Comparison of ENCODE assay signal across 13 cellular contexts in genomic region chr7:95886501-95887090, GRCh38.
DNase-seq lines count a peak whose midpoint lies in the region; ATAC-seq and TF ChIP-seq lines count a peak whose summit lies in the region.
"Had no signal": no experiment of that assay in that cellular context is flagged by ENCODE, and none has a peak within 500 bp of the region (broad histone marks: within the 10 kb centered on the region; RNA-seq: fewer than 3 reads in every experiment).

No MANE protein-coding gene starts in this region.

- H3K4me1 ChIP-seq in upper lobe of right lung (no peaks in the 10 kb centered on the region), spleen (no peaks in the 10 kb centered on the region)
- H3K4me1 ChIP-seq: upper lobe of left lung had no signal

- H3K4me3 ChIP-seq in upper lobe of right lung (no peak overlapping the region), spleen (no peak overlapping the region)
- H3K4me3 ChIP-seq: upper lobe of left lung had no signal

- no peak overlapping the region for H3K4me3 Mint-ChIP-seq in activated naive CD4-positive, alpha-beta T cell treated with anti-CD3 and anti-CD28 coated beads, Interleukin-2, amount 50 U/mL, for 24 hours
- no peak overlapping the region for H3K4me3 Mint-ChIP-seq in stimulated activated effector memory CD8-positive, alpha-beta T cell treated with anti-CD3 and anti-CD28 coated beads, Interleukin-12 subunit alpha, Interleukin-12 subunit beta, amount 100 ng/mL, for 72 hours
- H3K4me3 Mint-ChIP-seq: activated T-helper 17 cell treated with anti-CD3 and anti-CD28 coated beads, Interleukin-2, amount 50 U/mL, for 72 hours; HFFc6 had no signal

- H3K9me3 ChIP-seq in upper lobe of right lung (no peaks in the 10 kb centered on the region), spleen (no peaks in the 10 kb centered on the region)
- H3K9me3 ChIP-seq: upper lobe of left lung had no signal

- peak; percentile 44 for ATAC-seq in upper lobe of right lung
- no peak for ATAC-seq in stimulated activated effector memory CD8-positive, alpha-beta T cell treated with anti-CD3 and anti-CD28 coated beads, Interleukin-12 subunit alpha, Interleukin-12 subunit beta, amount 100 ng/mL, for 72 hours
- ATAC-seq: activated T-helper 17 cell treated with anti-CD3 and anti-CD28 coated beads, Interleukin-2, amount 50 U/mL, for 72 hours had no signal

- no peak for TF ChIP-seq POLR2A in spleen (IDR thresholded peaks at IDR 0.05)

- H3K36me3 Mint-ChIP-seq in activated naive CD4-positive, alpha-beta T cell treated with anti-CD3 and anti-CD28 coated beads, Interleukin-2, amount 50 U/mL, for 24 hours, result no peaks in the 10 kb centered on the region
- no peaks in the 10 kb centered on the region for H3K36me3 Mint-ChIP-seq in stimulated activated effector memory CD8-positive, alpha-beta T cell treated with anti-CD3 and anti-CD28 coated beads, Interleukin-12 subunit alpha, Interleukin-12 subunit beta, amount 100 ng/mL, for 72 hours

- no peak for DNase-seq in activated naive CD4-positive, alpha-beta T cell treated with anti-CD3 and anti-CD28 coated beads, Interleukin-2, amount 50 U/mL, for 16 hours
- DNase-seq in NCI-H774 (lab: John Stamatoyannopoulos, UW) (peak; percentile 57), epithelial cell of prostate (ENCODE audit: low read depth, low spot score) (peak; percentile 12), upper lobe of right lung (no peak), spleen (no peak)
- DNase-seq in stimulated activated naive CD4-positive, alpha-beta T cell treated with Interleukin-2 at 50 U/mL for 16 hours (lab: John Stamatoyannopoulos, UW), result no peak
- no peak for DNase-seq in stimulated activated effector memory CD8-positive, alpha-beta T cell treated with anti-CD3 and anti-CD28 coated beads, Interleukin-12 subunit alpha, Interleukin-12 subunit beta, amount 100 ng/mL, for 72 hours (ENCODE audit: low spot score in 2 of 2)
- DNase-seq: HFFc6; stimulated activated CD4-positive, alpha-beta T cell treated with anti-CD3 and anti-CD28 coated beads, Interleukin-2, amount 100 ng/mL, for 24 hours; SW 1271; upper lobe of left lung had no signal

- 23 to 34% (median 25%) methylated on average over 4 of the region's 4 CpGs for WGBS in spleen, 5 donors

- no peaks in the 10 kb centered on the region for H3K4me1 Mint-ChIP-seq in activated naive CD4-positive, alpha-beta T cell treated with anti-CD3 and anti-CD28 coated beads, Interleukin-2, amount 50 U/mL, for 24 hours
- H3K4me1 Mint-ChIP-seq in stimulated activated effector memory CD8-positive, alpha-beta T cell treated with anti-CD3 and anti-CD28 coated beads, Interleukin-12 subunit alpha, Interleukin-12 subunit beta, amount 100 ng/mL, for 72 hours, result no peaks in the 10 kb centered on the region
- H3K4me1 Mint-ChIP-seq: activated T-helper 17 cell treated with anti-CD3 and anti-CD28 coated beads, Interleukin-2, amount 50 U/mL, for 72 hours had no signal

- peak overlapping the region; percentile 24 for H3K27ac Mint-ChIP-seq in activated naive CD4-positive, alpha-beta T cell treated with anti-CD3 and anti-CD28 coated beads, Interleukin-2, amount 50 U/mL, for 24 hours
- no peak overlapping the region for H3K27ac Mint-ChIP-seq in stimulated activated effector memory CD8-positive, alpha-beta T cell treated with anti-CD3 and anti-CD28 coated beads, Interleukin-12 subunit alpha, Interleukin-12 subunit beta, amount 100 ng/mL, for 72 hours
- H3K27ac Mint-ChIP-seq: activated T-helper 17 cell treated with anti-CD3 and anti-CD28 coated beads, Interleukin-2, amount 50 U/mL, for 72 hours; HFFc6 had no signal

- no peak overlapping the region for H3K27ac ChIP-seq in epithelial cell of prostate
- no peak overlapping the region for H3K27ac ChIP-seq in upper lobe of right lung
- no peak overlapping the region for H3K27ac ChIP-seq in spleen
- H3K27ac ChIP-seq: upper lobe of left lung had no signal

- peaks cover 7% of the 10 kb centered on the region for H3K27me3 Mint-ChIP-seq in activated naive CD4-positive, alpha-beta T cell treated with anti-CD3 and anti-CD28 coated beads, Interleukin-2, amount 50 U/mL, for 24 hours

- no peak for TF ChIP-seq CTCF in upper lobe of right lung (IDR thresholded peaks at IDR 0.05)
- TF ChIP-seq CTCF in spleen (IDR thresholded peaks at IDR 0.05 in 8 of 11, conservative IDR thresholded peaks at IDR 0.05 in 3 of 11), result no peak

- H3K27me3 ChIP-seq in upper lobe of right lung, result no peaks in the 10 kb centered on the region
- no peaks in the 10 kb centered on the region for H3K27me3 ChIP-seq in spleen (replicated peaks in 1 of 7)
- H3K27me3 ChIP-seq: upper lobe of left lung had no signal

- intact Hi-C loops in upper lobe of right lung (cut with DNase I) (no loop called here), spleen (cut with DNase I; ENCODE audit: low total_unique reads) (no loop called here)

- H3K36me3 ChIP-seq in upper lobe of right lung, result no peaks in the 10 kb centered on the region
- H3K36me3 ChIP-seq in spleen, result no peaks in the 10 kb centered on the region
- H3K36me3 ChIP-seq: upper lobe of left lung had no signal

- H3K9me3 Mint-ChIP-seq in activated naive CD4-positive, alpha-beta T cell treated with anti-CD3 and anti-CD28 coated beads, Interleukin-2, amount 50 U/mL, for 24 hours, result peaks cover 4% of the 10 kb centered on the region
- no peaks in the 10 kb centered on the region for H3K9me3 Mint-ChIP-seq in stimulated activated effector memory CD8-positive, alpha-beta T cell treated with anti-CD3 and anti-CD28 coated beads, Interleukin-12 subunit alpha, Interleukin-12 subunit beta, amount 100 ng/mL, for 72 hours
- H3K9me3 Mint-ChIP-seq: activated T-helper 17 cell treated with anti-CD3 and anti-CD28 coated beads, Interleukin-2, amount 50 U/mL, for 72 hours had no signal

Comparison
In these comparisons a context has a peak if more than half of its experiments do, and no peak if none do; other contexts are left out.
1. DNase-seq: peak in NCI-H774 (single experiment) and epithelial cell of prostate (single experiment); none in activated naive CD4-positive, alpha-beta T cell treated with anti-CD3 and anti-CD28 coated beads, Interleukin-2, amount 50 U/mL, for 16 hours (single experiment), upper lobe of right lung (single experiment), stimulated activated naive CD4-positive, alpha-beta T cell treated with Interleukin-2 at 50 U/mL for 16 hours (single experiment), spleen (single experiment) and stimulated activated effector memory CD8-positive, alpha-beta T cell treated with anti-CD3 and anti-CD28 coated beads, Interleukin-12 subunit alpha, Interleukin-12 subunit beta, amount 100 ng/mL, for 72 hours (0 of 2).